Comparison of ENCODE assay signal across 22 cellular contexts in genomic region chr12:95784286-95784685, GRCh38. TPM values are rescaled to one million over a fixed set of nuclear protein-coding genes. Genes with fewer than 3 reads are reported as not detected.
DNase-seq lines count a peak whose midpoint lies in the region; ATAC-seq and TF ChIP-seq lines count a peak whose summit lies in the region.
"Had no signal": no experiment of that assay in that cellular context is flagged by ENCODE, and none has a peak within 500 bp of the region (broad histone marks: within the 10 kb centered on the region; RNA-seq: fewer than 3 reads in every experiment).

No MANE protein-coding gene starts in this region.

- no peak overlapping the region for H2BK5ac ChIP-seq in mesendoderm (ENCODE audit: low read length)

- no peaks in the 10 kb centered on the region for H3K79me1 ChIP-seq in mesendoderm (ENCODE audit: low read length)

- no peak overlapping the region for H2BK120ac ChIP-seq in mesendoderm (ENCODE audit: low read depth, low read length)

- H2AK5ac ChIP-seq in mesendoderm (ENCODE audit: low read length) = no peak overlapping the region

- H3K4ac ChIP-seq in mesendoderm (ENCODE audit: low read depth, low read length) = no peak overlapping the region

- no peaks in the 10 kb centered on the region for H3K4me1 ChIP-seq in mesendoderm (ENCODE audit: control insufficient read depth, low read depth, low read length)
- H3K4me1 ChIP-seq: BLaER1 had no signal

- no peaks in the 10 kb centered on the region for H3K36me3 ChIP-seq in mesendoderm (ENCODE audit: control insufficient read depth, insufficient read depth, low read length)
- H3K36me3 ChIP-seq: BLaER1, neutrophil, WERI-Rb-1 had no signal

- ATAC-seq in SK-N-SH treated with all-trans-retinoic acid at 6 μM for 48 hours = no peak

- no peak overlapping the region for H3K27ac ChIP-seq in mesendoderm (ENCODE audit: low read depth, low read length)
- H3K27ac ChIP-seq: BLaER1, neutrophil, WERI-Rb-1 had no signal

- no peak overlapping the region for H3K4me3 ChIP-seq in mesendoderm (ENCODE audit: low read length)
- H3K4me3 ChIP-seq: BLaER1 had no signal

- WGBS in mesendoderm (ENCODE audit: extremely low coverage, insufficient coverage, low lambda C conversion rate) = no CpG with 5 or more reads among the region's 4 CpGs

- no peak overlapping the region for H3K9ac ChIP-seq in mesendoderm (ENCODE audit: low read length)
- H3K9ac ChIP-seq: BLaER1 had no signal

- H3K23ac ChIP-seq in mesendoderm (ENCODE audit: low read length) = no peak overlapping the region

- no peak overlapping the region for H4K8ac ChIP-seq in mesendoderm (ENCODE audit: low read depth, low read length)

- no peak overlapping the region for H4K5ac ChIP-seq in mesendoderm (ENCODE audit: low read length)

- H2BK15ac ChIP-seq in mesendoderm (replicated peaks; ENCODE audit: low read depth) = no peak overlapping the region

- H3K27me3 ChIP-seq in mesendoderm (ENCODE audit: insufficient read depth, low read length, poor library complexity) = no peaks in the 10 kb centered on the region

- DNase-seq in Daoy (ENCODE audit: low read depth) = peak; percentile 73
- DNase-seq in LHCN-M2 (ENCODE audit: low read depth) = peak; percentile 53
- DNase-seq in astrocyte of the hippocampus (ENCODE audit: low read depth, low spot score) = peak; percentile 37
- peak; percentile 31 for DNase-seq in mesendoderm
- no peak for DNase-seq in NOMO-1 treated with DMSO at 0.1 percent for 48 hours (lab: John Stamatoyannopoulos, UW; ENCODE audit: unreplicated experiment)
- DNase-seq in stimulated activated CD4-positive, alpha-beta T cell treated with anti-CD3 and anti-CD28 coated beads, Interleukin-4, amount 100 ng/mL, for 24 hours = no peak
- DNase-seq in SK-N-DZ (ENCODE audit: low spot score) = no peak
- DNase-seq: activated CD4-positive, alpha-beta T cell treated with anti-CD3 and anti-CD28 coated beads, Interleukin-2, amount 10 ng/mL, durations not matched to agents 7 days and 5 days; activated naive CD4-positive, alpha-beta T cell treated with anti-CD3 and anti-CD28 coated beads, Interleukin-2, amount 50 U/mL, for 16 hours; caudate nucleus; DND-41; Karpas-422; left cardiac atrium; mesenchymal stem cell; NCI-H2171 treated with DMSO at 0.1 percent for 48 hours; NCI-H69; small intestine; stimulated activated CD4-positive, alpha-beta T cell treated with anti-CD3 and anti-CD28 coated beads, Interleukin-2, amount 100 ng/mL, for 24 hours; WERI-Rb-1 had no signal

- H3K79me2 ChIP-seq in mesendoderm (ENCODE audit: control insufficient read depth, insufficient read depth, low read length) = no peaks in the 10 kb centered on the region

- H3K18ac ChIP-seq in mesendoderm (ENCODE audit: low read length) = no peak overlapping the region

- H3K56ac ChIP-seq in mesendoderm (ENCODE audit: low read length) = no peak overlapping the region

- no peak overlapping the region for H3K4me2 ChIP-seq in mesendoderm (ENCODE audit: low read length)
- H3K4me2 ChIP-seq: BLaER1 had no signal

TF ChIP-seq in SK-N-SH treated with all-trans-retinoic acid at 6 μM for 48 hours, 23 proteins besides CTCF, POLR2A, EP300 and RAD21:
- TF ChIP-seq RARB (CRISPR knock-in tag; IDR thresholded peaks at IDR 0.05) = no peak
- no peak for TF ChIP-seq ZFP30 (CRISPR knock-in tag; IDR thresholded peaks at IDR 0.05)
- TF ChIP-seq GLIS3 (CRISPR knock-in tag; IDR thresholded peaks at IDR 0.05) = no peak
- TF ChIP-seq ZNF565 (CRISPR knock-in tag; conservative IDR thresholded peaks at IDR 0.05; ENCODE audit: low read depth) = no peak
- TF ChIP-seq OSR1 (CRISPR knock-in tag; IDR thresholded peaks at IDR 0.05) = no peak
TF ChIP-seq in SK-N-SH treated with all-trans-retinoic acid at 6 μM for 48 hours: peak in this region for 0.

RNA-seq across cellular contexts. Expression of gene NTN4, which starts 6.3 kb away (rescaled TPM):
- 36.5 and 41.3 TPM in 2 replicates for total RNA-seq in Daoy (2014; rRNA removed; shearing (Covaris generic))
- 17.6 and 19.0 TPM in 2 replicates for total RNA-seq in LHCN-M2 (2014; rRNA removed)
- 17.3 TPM for polyA plus RNA-seq in LHCN-M2 (2012)
- polyA plus RNA-seq in mesendoderm (2013, experiment 1 of 2) = 0.73 TPM
- 0.70 TPM for polyA plus RNA-seq in mesendoderm (2013, experiment 2 of 2)
- polyA plus RNA-seq in SK-N-DZ (2014; cell fraction: cytosol; rRNA removed) = 0.14 TPM in 1 of 2 replicates, not detected in the other
- polyA plus RNA-seq in SK-N-DZ (2014; cell fraction: nucleus; rRNA removed) = 0.19 TPM in 1 of 2 replicates, not detected in the other

Comparison
In these comparisons a context has a peak if more than half of its experiments do, and no peak if none do; other contexts are left out.
1. DNase-seq: peak in Daoy (single experiment), LHCN-M2 (single experiment), astrocyte of the hippocampus (single experiment) and mesendoderm (single experiment); none in NOMO-1 treated with DMSO at 0.1 percent for 48 hours (single experiment), stimulated activated CD4-positive, alpha-beta T cell treated with anti-CD3 and anti-CD28 coated beads, Interleukin-4, amount 100 ng/mL, for 24 hours (single experiment) and SK-N-DZ (single experiment).